In the genomic region with DNA sequence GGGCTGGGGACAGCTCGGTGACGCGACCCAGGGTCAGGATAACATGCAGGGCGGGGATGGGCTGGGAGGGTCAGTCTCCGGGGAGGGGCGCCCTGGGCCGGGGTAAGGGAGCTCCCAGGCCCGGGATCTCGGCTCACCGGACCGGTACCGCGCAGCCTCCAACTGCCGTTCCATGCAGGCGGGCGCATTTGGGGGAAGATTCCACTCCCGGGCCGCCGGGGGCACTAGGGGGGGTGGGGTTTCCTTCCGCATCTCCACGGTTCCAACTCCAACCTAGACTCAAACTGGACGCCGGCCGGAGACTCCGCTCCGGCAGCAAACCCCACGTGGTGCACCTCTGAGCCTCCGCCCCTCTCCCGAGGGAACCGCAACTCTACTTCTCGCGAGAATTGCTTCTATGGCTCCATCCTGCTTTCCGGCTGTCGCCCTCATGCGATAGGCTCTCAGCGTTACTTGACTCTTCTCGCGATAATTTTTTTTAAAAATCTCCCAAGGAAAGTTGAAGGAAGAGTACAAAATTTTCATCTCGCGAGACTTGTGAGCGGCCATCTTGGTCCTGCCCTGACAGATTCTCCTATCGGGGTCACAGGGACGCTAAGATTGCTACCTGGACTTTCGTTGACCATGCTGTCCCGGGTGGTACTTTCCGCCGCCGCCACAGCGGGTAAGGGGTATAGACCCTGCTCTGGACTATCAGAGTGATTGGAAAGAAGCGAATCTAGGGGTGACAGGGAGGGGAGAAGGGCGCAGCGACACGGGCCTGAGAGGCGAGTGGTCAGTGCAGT, we compare ENCODE assay signal across 1 cellular context.
A peak's percentile ranks its signal among the peaks of the same experiment; 100 is the strongest.
TF ChIP-seq lines count a peak whose summit lies in the region.

A gene with protein sequence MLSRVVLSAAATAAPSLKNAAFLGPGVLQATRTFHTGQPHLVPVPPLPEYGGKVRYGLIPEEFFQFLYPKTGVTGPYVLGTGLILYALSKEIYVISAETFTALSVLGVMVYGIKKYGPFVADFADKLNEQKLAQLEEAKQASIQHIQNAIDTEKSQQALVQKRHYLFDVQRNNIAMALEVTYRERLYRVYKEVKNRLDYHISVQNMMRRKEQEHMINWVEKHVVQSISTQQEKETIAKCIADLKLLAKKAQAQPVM (plus strand): TSS at position 547 of the 785 bp plus-strand sequence. CDS start 78 bp downstream, at position 625.
A gene (minus strand): TSS at position 339 of the 785 bp plus-strand sequence. CDS start 87 bp downstream, at position 252.

TF ChIP-seq in HepG2, 621 proteins besides CTCF, POLR2A, EP300 and RAD21 (continued from another document and continues in another):
- TF ChIP-seq, protein P1, sequence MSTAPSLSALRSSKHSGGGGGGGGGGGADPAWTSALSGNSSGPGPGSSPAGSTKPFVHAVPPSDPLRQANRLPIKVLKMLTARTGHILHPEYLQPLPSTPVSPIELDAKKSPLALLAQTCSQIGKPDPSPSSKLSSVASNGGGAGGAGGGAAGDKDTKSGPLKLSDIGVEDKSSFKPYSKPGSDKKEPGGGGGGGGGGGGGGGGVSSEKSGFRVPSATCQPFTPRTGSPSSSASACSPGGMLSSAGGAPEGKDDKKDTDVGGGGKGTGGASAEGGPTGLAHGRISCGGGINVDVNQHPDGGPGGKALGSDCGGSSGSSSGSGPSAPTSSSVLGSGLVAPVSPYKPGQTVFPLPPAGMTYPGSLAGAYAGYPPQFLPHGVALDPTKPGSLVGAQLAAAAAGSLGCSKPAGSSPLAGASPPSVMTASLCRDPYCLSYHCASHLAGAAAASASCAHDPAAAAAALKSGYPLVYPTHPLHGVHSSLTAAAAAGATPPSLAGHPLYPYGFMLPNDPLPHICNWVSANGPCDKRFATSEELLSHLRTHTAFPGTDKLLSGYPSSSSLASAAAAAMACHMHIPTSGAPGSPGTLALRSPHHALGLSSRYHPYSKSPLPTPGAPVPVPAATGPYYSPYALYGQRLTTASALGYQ (CRISPR knock-in tag; IDR thresholded peaks at IDR 0.05): no peak
- TF ChIP-seq ZNF556 (CRISPR knock-in tag; IDR thresholded peaks at IDR 0.05; ENCODE audit: borderline replicate concordance) (no peak; the same call in 1 of the 2 replicates), CEBPG (CRISPR knock-in tag; IDR thresholded peaks at IDR 0.05) (peak; percentile 39; the same call in 1 of the 2 replicates), HNRNPL (IDR thresholded peaks at IDR 0.05; ENCODE audit: low read depth, low read length) (no peak), LCORL (IDR thresholded peaks at IDR 0.05) (no peak), LCORL (CRISPR knock-in tag; IDR thresholded peaks at IDR 0.05) (peak; percentile 36; the same call in 1 of the 2 replicates), ZNF326 (CRISPR knock-in tag; IDR thresholded peaks at IDR 0.05; ENCODE audit: borderline replicate concordance) (no peak), ZNF776 (CRISPR knock-in tag; IDR thresholded peaks at IDR 0.05) (no peak), CCAR2 (optimal IDR thresholded peaks at IDR 0.05; ENCODE audit: low read depth, low read length) (peak; percentile 38), MXI1 (IDR thresholded peaks at IDR 0.05; ENCODE audit: borderline replicate concordance, low read depth, low read length) (peak; percentile 95), NKX3-1 (CRISPR knock-in tag; IDR thresholded peaks at IDR 0.05) (no peak), ZNF234 (CRISPR knock-in tag; conservative IDR thresholded peaks at IDR 0.05) (no peak), BORCS8-MEF2B (CRISPR knock-in tag; IDR thresholded peaks at IDR 0.05) (no peak), ZNF121 (CRISPR knock-in tag; IDR thresholded peaks at IDR 0.05) (no peak), ZFP36 (IDR thresholded peaks at IDR 0.05; ENCODE audit: borderline replicate concordance, low read depth, low read length, partially characterized antibody) (no peak), GPN1 (CRISPR knock-in tag; IDR thresholded peaks at IDR 0.05; ENCODE audit: borderline replicate concordance) (no peak), RBAK (CRISPR knock-in tag; IDR thresholded peaks at IDR 0.05) (no peak), ZNF75D (CRISPR knock-in tag; IDR thresholded peaks at IDR 0.05; ENCODE audit: borderline replicate concordance) (no peak), HOXD1 (CRISPR knock-in tag; IDR thresholded peaks at IDR 0.05) (no peak), ZKSCAN8 (CRISPR knock-in tag; IDR thresholded peaks at IDR 0.05; ENCODE audit: borderline replicate concordance) (0 out of 2 replicates have a peak, but pooled peaks have one; percentile 19), ZNF792 (CRISPR knock-in tag; IDR thresholded peaks at IDR 0.05) (no peak), WIZ (CRISPR knock-in tag; IDR thresholded peaks at IDR 0.05) (no peak), ISX (CRISPR knock-in tag; conservative IDR thresholded peaks at IDR 0.05) (no peak), ZNF256 (CRISPR knock-in tag; conservative IDR thresholded peaks at IDR 0.05) (no peak), JARID2 (CRISPR knock-in tag; IDR thresholded peaks at IDR 0.05; ENCODE audit: insufficient replicate concordance) (no peak), ZNF10 (CRISPR knock-in tag; IDR thresholded peaks at IDR 0.05; ENCODE audit: borderline replicate concordance, low read depth) (no peak), SNAI1 (CRISPR knock-in tag; IDR thresholded peaks at IDR 0.05; ENCODE audit: borderline replicate concordance) (no peak), ZNF550 (CRISPR knock-in tag; IDR thresholded peaks at IDR 0.05; ENCODE audit: borderline replicate concordance) (no peak), ZNF549 (CRISPR knock-in tag; IDR thresholded peaks at IDR 0.05) (no peak)
- TF ChIP-seq, protein P2, sequence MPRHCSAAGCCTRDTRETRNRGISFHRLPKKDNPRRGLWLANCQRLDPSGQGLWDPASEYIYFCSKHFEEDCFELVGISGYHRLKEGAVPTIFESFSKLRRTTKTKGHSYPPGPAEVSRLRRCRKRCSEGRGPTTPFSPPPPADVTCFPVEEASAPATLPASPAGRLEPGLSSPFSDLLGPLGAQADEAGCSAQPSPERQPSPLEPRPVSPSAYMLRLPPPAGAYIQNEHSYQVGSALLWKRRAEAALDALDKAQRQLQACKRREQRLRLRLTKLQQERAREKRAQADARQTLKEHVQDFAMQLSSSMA (CRISPR knock-in tag; IDR thresholded peaks at IDR 0.05): no peak
- TF ChIP-seq, protein P3, sequence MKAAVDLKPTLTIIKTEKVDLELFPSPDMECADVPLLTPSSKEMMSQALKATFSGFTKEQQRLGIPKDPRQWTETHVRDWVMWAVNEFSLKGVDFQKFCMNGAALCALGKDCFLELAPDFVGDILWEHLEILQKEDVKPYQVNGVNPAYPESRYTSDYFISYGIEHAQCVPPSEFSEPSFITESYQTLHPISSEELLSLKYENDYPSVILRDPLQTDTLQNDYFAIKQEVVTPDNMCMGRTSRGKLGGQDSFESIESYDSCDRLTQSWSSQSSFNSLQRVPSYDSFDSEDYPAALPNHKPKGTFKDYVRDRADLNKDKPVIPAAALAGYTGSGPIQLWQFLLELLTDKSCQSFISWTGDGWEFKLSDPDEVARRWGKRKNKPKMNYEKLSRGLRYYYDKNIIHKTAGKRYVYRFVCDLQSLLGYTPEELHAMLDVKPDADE (CRISPR knock-in tag; IDR thresholded peaks at IDR 0.05): no peak
- TF ChIP-seq, protein P4, sequence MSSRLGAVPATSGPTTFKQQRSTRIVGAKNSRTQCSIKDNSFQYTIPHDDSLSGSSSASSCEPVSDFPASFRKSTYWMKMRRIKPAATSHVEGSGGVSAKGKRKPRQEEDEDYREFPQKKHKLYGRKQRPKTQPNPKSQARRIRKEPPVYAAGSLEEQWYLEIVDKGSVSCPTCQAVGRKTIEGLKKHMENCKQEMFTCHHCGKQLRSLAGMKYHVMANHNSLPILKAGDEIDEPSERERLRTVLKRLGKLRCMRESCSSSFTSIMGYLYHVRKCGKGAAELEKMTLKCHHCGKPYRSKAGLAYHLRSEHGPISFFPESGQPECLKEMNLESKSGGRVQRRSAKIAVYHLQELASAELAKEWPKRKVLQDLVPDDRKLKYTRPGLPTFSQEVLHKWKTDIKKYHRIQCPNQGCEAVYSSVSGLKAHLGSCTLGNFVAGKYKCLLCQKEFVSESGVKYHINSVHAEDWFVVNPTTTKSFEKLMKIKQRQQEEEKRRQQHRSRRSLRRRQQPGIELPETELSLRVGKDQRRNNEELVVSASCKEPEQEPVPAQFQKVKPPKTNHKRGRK (CRISPR knock-in tag; IDR thresholded peaks at IDR 0.05): no peak
- TF ChIP-seq, protein P5, sequence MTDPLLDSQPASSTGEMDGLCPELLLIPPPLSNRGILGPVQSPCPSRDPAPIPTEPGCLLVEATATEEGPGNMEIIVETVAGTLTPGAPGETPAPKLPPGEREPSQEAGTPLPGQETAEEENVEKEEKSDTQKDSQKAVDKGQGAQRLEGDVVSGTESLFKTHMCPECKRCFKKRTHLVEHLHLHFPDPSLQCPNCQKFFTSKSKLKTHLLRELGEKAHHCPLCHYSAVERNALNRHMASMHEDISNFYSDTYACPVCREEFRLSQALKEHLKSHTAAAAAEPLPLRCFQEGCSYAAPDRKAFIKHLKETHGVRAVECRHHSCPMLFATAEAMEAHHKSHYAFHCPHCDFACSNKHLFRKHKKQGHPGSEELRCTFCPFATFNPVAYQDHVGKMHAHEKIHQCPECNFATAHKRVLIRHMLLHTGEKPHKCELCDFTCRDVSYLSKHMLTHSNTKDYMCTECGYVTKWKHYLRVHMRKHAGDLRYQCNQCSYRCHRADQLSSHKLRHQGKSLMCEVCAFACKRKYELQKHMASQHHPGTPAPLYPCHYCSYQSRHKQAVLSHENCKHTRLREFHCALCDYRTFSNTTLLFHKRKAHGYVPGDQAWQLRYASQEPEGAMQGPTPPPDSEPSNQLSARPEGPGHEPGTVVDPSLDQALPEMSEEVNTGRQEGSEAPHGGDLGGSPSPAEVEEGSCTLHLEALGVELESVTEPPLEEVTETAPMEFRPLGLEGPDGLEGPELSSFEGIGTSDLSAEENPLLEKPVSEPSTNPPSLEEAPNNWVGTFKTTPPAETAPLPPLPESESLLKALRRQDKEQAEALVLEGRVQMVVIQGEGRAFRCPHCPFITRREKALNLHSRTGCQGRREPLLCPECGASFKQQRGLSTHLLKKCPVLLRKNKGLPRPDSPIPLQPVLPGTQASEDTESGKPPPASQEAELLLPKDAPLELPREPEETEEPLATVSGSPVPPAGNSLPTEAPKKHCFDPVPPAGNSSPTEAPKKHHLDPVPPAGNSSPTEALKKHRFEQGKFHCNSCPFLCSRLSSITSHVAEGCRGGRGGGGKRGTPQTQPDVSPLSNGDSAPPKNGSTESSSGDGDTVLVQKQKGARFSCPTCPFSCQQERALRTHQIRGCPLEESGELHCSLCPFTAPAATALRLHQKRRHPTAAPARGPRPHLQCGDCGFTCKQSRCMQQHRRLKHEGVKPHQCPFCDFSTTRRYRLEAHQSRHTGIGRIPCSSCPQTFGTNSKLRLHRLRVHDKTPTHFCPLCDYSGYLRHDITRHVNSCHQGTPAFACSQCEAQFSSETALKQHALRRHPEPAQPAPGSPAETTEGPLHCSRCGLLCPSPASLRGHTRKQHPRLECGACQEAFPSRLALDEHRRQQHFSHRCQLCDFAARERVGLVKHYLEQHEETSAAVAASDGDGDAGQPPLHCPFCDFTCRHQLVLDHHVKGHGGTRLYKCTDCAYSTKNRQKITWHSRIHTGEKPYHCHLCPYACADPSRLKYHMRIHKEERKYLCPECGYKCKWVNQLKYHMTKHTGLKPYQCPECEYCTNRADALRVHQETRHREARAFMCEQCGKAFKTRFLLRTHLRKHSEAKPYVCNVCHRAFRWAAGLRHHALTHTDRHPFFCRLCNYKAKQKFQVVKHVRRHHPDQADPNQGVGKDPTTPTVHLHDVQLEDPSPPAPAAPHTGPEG (CRISPR knock-in tag; IDR thresholded peaks at IDR 0.05): no peak
- TF ChIP-seq, protein P6, sequence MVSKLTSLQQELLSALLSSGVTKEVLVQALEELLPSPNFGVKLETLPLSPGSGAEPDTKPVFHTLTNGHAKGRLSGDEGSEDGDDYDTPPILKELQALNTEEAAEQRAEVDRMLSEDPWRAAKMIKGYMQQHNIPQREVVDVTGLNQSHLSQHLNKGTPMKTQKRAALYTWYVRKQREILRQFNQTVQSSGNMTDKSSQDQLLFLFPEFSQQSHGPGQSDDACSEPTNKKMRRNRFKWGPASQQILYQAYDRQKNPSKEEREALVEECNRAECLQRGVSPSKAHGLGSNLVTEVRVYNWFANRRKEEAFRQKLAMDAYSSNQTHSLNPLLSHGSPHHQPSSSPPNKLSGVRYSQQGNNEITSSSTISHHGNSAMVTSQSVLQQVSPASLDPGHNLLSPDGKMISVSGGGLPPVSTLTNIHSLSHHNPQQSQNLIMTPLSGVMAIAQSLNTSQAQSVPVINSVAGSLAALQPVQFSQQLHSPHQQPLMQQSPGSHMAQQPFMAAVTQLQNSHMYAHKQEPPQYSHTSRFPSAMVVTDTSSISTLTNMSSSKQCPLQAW (CRISPR knock-in tag; IDR thresholded peaks at IDR 0.05): peak; percentile 38; the same call in 1 of the 2 replicates
- TF ChIP-seq, protein P7, sequence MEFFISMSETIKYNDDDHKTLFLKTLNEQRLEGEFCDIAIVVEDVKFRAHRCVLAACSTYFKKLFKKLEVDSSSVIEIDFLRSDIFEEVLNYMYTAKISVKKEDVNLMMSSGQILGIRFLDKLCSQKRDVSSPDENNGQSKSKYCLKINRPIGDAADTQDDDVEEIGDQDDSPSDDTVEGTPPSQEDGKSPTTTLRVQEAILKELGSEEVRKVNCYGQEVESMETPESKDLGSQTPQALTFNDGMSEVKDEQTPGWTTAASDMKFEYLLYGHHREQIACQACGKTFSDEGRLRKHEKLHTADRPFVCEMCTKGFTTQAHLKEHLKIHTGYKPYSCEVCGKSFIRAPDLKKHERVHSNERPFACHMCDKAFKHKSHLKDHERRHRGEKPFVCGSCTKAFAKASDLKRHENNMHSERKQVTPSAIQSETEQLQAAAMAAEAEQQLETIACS (CRISPR knock-in tag; IDR thresholded peaks at IDR 0.05): no peak
- TF ChIP-seq, protein P8, sequence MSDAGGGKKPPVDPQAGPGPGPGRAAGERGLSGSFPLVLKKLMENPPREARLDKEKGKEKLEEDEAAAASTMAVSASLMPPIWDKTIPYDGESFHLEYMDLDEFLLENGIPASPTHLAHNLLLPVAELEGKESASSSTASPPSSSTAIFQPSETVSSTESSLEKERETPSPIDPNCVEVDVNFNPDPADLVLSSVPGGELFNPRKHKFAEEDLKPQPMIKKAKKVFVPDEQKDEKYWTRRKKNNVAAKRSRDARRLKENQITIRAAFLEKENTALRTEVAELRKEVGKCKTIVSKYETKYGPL (CRISPR knock-in tag; IDR thresholded peaks at IDR 0.05): no peak
- TF ChIP-seq, protein P9, sequence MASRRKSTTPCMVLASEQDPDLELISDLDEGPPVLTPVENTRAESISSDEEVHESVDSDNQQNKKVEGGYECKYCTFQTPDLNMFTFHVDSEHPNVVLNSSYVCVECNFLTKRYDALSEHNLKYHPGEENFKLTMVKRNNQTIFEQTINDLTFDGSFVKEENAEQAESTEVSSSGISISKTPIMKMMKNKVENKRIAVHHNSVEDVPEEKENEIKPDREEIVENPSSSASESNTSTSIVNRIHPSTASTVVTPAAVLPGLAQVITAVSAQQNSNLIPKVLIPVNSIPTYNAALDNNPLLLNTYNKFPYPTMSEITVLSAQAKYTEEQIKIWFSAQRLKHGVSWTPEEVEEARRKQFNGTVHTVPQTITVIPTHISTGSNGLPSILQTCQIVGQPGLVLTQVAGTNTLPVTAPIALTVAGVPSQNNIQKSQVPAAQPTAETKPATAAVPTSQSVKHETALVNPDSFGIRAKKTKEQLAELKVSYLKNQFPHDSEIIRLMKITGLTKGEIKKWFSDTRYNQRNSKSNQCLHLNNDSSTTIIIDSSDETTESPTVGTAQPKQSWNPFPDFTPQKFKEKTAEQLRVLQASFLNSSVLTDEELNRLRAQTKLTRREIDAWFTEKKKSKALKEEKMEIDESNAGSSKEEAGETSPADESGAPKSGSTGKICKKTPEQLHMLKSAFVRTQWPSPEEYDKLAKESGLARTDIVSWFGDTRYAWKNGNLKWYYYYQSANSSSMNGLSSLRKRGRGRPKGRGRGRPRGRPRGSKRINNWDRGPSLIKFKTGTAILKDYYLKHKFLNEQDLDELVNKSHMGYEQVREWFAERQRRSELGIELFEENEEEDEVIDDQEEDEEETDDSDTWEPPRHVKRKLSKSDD (CRISPR knock-in tag; IDR thresholded peaks at IDR 0.05; ENCODE audit: low read depth): no peak
